21 cellular contexts compared by ENCODE assay signal in genomic region chrX:53561912-53562311, GRCh38.
DNase-seq lines count a peak whose midpoint lies in the region; ATAC-seq, FAIRE-seq and TF ChIP-seq lines count a peak whose summit lies in the region.
"Had no signal": no experiment of that assay in that cellular context is flagged by ENCODE, and none has a peak within 500 bp of the region (broad histone marks: within the 10 kb centered on the region; RNA-seq: fewer than 3 reads in every experiment).

No MANE protein-coding gene starts in this region.

- no peaks in the 10 kb centered on the region for H3K9me3 Mint-ChIP-seq in activated T-cell treated with anti-CD3 and anti-CD28 coated beads, Interleukin-2, amount 50 U/mL, for 24 hours
- no peaks in the 10 kb centered on the region for H3K9me3 Mint-ChIP-seq in activated naive CD4-positive, alpha-beta T cell treated with anti-CD3 and anti-CD28 coated beads, Interleukin-2, amount 50 U/mL, for 72 hours
- H3K9me3 Mint-ChIP-seq in stimulated activated effector memory CD8-positive, alpha-beta T cell treated with anti-CD3 and anti-CD28 coated beads, Interleukin-12 subunit alpha, Interleukin-12 subunit beta, amount 100 ng/mL, for 72 hours: no peaks in the 10 kb centered on the region
- H3K9me3 Mint-ChIP-seq: HFFc6 had no signal

- no peaks in the 10 kb centered on the region for H3K9me3 ChIP-seq in HEK293 (ENCODE audit: control insufficient read depth, insufficient read depth, low read depth, low read length)

- H3K4me1 Mint-ChIP-seq in activated T-cell treated with anti-CD3 and anti-CD28 coated beads, Interleukin-2, amount 50 U/mL, for 24 hours (ENCODE audit: low read depth): no peaks in the 10 kb centered on the region
- peaks cover 3% of the 10 kb centered on the region for H3K4me1 Mint-ChIP-seq in stimulated activated effector memory CD8-positive, alpha-beta T cell treated with anti-CD3 and anti-CD28 coated beads, Interleukin-12 subunit alpha, Interleukin-12 subunit beta, amount 100 ng/mL, for 72 hours
- H3K4me1 Mint-ChIP-seq: CD4-positive, alpha-beta memory T cell had no signal

- peaks cover 99% of the 10 kb centered on the region for H3K36me3 Mint-ChIP-seq in activated T-cell treated with anti-CD3 and anti-CD28 coated beads, Interleukin-2, amount 50 U/mL, for 24 hours (ENCODE audit: low read depth)
- peaks cover 28 to 50% of the 10 kb centered on the region in 2 donors for H3K36me3 Mint-ChIP-seq in activated naive CD4-positive, alpha-beta T cell treated with anti-CD3 and anti-CD28 coated beads, Interleukin-2, amount 50 U/mL, for 72 hours
- H3K36me3 Mint-ChIP-seq in stimulated activated effector memory CD8-positive, alpha-beta T cell treated with anti-CD3 and anti-CD28 coated beads, Interleukin-12 subunit alpha, Interleukin-12 subunit beta, amount 100 ng/mL, for 72 hours: peaks cover 100% of the 10 kb centered on the region

- peak overlapping the region; percentile 75 for H3K27ac Mint-ChIP-seq in activated T-cell treated with anti-CD3 and anti-CD28 coated beads, Interleukin-2, amount 50 U/mL, for 24 hours
- H3K27ac Mint-ChIP-seq in activated naive CD4-positive, alpha-beta T cell treated with anti-CD3 and anti-CD28 coated beads, Interleukin-2, amount 50 U/mL, for 72 hours: peak overlapping the region; percentile 72
- H3K27ac Mint-ChIP-seq in stimulated activated effector memory CD8-positive, alpha-beta T cell treated with anti-CD3 and anti-CD28 coated beads, Interleukin-12 subunit alpha, Interleukin-12 subunit beta, amount 100 ng/mL, for 72 hours: peak overlapping the region; percentile 75
- H3K27ac Mint-ChIP-seq: HFFc6 had no signal

- H3K27me3 Mint-ChIP-seq in activated T-cell treated with anti-CD3 and anti-CD28 coated beads, Interleukin-2, amount 50 U/mL, for 24 hours: peaks cover 40% of the 10 kb centered on the region
- H3K27me3 Mint-ChIP-seq: CD4-positive, alpha-beta memory T cell had no signal

- DNase-seq in activated T-cell treated with anti-CD3 and anti-CD28 coated beads, Interleukin-2, amount 50 U/mL, for 24 hours: no peak
- no peak for DNase-seq in activated T-cell treated with anti-CD3 and anti-CD28 coated beads for 4 hours
- no peak for DNase-seq in activated naive CD4-positive, alpha-beta T cell treated with anti-CD3 and anti-CD28 coated beads, Interleukin-2, amount 50 U/mL, for 72 hours (ENCODE audit: low spot score in 2 of 2)
- no peak for DNase-seq in activated naive CD4-positive, alpha-beta T cell (lab: John Stamatoyannopoulos, UW)
- no peak for DNase-seq in stimulated activated effector memory CD8-positive, alpha-beta T cell treated with anti-CD3 and anti-CD28 coated beads, Interleukin-12 subunit alpha, Interleukin-12 subunit beta, amount 100 ng/mL, for 72 hours (ENCODE audit: low spot score in 2 of 2)
- DNase-seq in GM12892 (ENCODE audit: insufficient read length): no peak
- no peak for DNase-seq in HUDEP-2 (lab: John Stamatoyannopoulos, UW; ENCODE audit: unreplicated experiment in 76 of 76)
- DNase-seq: 8988T; C1 segment of cervical spinal cord; CD4-positive, alpha-beta memory T cell; COR-L47; DMS153; DND-41; GM23248; H7; HCEC 1CT; HFFc6 had no signal

- POLR2A ChIA-PET in HEK293 (lab: Yijun Ruan, JAX): no interaction called here

- no peak overlapping the region for H3K27ac ChIP-seq in HEK293 (ENCODE audit: extremely low read depth, low read depth, low read length)
- H3K27ac ChIP-seq: GM23248 had no signal

- TF ChIP-seq POLR2A in GM12892 (IDR thresholded peaks at IDR 0.05; ENCODE audit: low read depth, low read length): no peak

- H3K4me1 ChIP-seq in HEK293 (ENCODE audit: control insufficient read depth, insufficient read depth, low read length): no peaks in the 10 kb centered on the region

- ATAC-seq in activated naive CD4-positive, alpha-beta T cell treated with anti-CD3 and anti-CD28 coated beads, Interleukin-2, amount 50 U/mL, for 72 hours: no peak
- ATAC-seq in stimulated activated effector memory CD8-positive, alpha-beta T cell treated with anti-CD3 and anti-CD28 coated beads, Interleukin-12 subunit alpha, Interleukin-12 subunit beta, amount 100 ng/mL, for 72 hours: no peak

- H3K4me3 ChIP-seq in HEK293 (ENCODE audit: low read depth, low read length): no peak overlapping the region
- H3K4me3 ChIP-seq: GM23248 had no signal

- H3K36me3 ChIP-seq in HEK293 (ENCODE audit: control insufficient read depth in 2 of 2, insufficient read depth in 1 of 2, low read length in 2 of 2): peaks cover 73 to 99% of the 10 kb centered on the region in 2 experiments

- H3K4me3 Mint-ChIP-seq in activated T-cell treated with anti-CD3 and anti-CD28 coated beads, Interleukin-2, amount 50 U/mL, for 24 hours: no peak overlapping the region
- H3K4me3 Mint-ChIP-seq in stimulated activated effector memory CD8-positive, alpha-beta T cell treated with anti-CD3 and anti-CD28 coated beads, Interleukin-12 subunit alpha, Interleukin-12 subunit beta, amount 100 ng/mL, for 72 hours: no peak overlapping the region
- H3K4me3 Mint-ChIP-seq: CD4-positive, alpha-beta memory T cell; HFFc6 had no signal

- no peak for FAIRE-seq in GM12892 (lab: Jason Lieb, UNC)
- FAIRE-seq: G401.6, GM19239, H1 had no signal

- TF ChIP-seq CTCF in HEK293 (tag by site-specific recombination; IDR thresholded peaks at IDR 0.05): no peak

- CTCF ChIA-PET in HEK293 (lab: Yijun Ruan, JAX): interaction anchor here (1.1 kb wide), 1 partner anchor 34 kb away, joined by 4 read pairs; no protein-coding TSS in a partner anchor

TF ChIP-seq in HEK293, 187 proteins besides CTCF, POLR2A, EP300 and RAD21:
- TF ChIP-seq MYNN (tag by site-specific recombination; IDR thresholded peaks at IDR 0.05; ENCODE audit: borderline replicate concordance) (no peak), ZNF513 (tag by site-specific recombination; IDR thresholded peaks at IDR 0.05) (peak; percentile 96)
